Comparison of ENCODE assay signal across 1 cellular context in the genomic region with DNA sequence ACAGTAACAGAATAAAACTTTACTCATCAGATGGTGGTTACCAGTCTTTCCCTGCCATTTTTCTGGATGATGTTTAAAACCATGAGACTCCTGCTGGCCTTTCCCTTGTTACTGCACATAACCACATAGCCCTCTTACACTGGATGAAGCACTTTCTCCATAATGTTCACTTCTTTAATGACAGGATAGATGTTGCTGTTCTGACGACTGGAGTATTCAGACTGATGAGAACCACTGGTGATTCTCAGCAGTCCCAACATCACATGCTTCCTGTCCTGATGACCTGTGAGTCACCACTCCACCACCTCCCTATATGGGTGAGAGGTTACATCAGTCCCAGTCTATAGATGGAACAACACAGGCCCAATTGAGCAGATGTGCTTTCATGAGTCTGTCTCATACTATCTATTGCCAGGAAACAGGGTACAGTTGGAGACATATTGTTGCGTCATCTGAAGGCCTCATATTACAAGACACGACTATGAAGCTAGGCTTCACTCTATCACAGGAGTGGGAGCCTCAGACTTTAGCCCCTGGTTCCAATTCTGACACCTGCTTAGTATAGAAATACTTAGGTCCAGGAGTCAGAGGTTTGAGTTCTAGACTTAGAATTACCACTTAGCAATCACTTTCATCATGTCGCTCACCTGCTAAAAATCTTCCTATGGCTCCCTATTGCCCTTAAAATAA.
A peak's percentile ranks its signal among the peaks of the same experiment; 100 is the strongest.
TF ChIP-seq lines count a peak whose summit lies in the region.

No MANE protein-coding gene starts in this region.

TF ChIP-seq in K562, 482 proteins besides CTCF, POLR2A, EP300 and RAD21 (continued from another document and continues in another):
- TF ChIP-seq, protein P1, sequence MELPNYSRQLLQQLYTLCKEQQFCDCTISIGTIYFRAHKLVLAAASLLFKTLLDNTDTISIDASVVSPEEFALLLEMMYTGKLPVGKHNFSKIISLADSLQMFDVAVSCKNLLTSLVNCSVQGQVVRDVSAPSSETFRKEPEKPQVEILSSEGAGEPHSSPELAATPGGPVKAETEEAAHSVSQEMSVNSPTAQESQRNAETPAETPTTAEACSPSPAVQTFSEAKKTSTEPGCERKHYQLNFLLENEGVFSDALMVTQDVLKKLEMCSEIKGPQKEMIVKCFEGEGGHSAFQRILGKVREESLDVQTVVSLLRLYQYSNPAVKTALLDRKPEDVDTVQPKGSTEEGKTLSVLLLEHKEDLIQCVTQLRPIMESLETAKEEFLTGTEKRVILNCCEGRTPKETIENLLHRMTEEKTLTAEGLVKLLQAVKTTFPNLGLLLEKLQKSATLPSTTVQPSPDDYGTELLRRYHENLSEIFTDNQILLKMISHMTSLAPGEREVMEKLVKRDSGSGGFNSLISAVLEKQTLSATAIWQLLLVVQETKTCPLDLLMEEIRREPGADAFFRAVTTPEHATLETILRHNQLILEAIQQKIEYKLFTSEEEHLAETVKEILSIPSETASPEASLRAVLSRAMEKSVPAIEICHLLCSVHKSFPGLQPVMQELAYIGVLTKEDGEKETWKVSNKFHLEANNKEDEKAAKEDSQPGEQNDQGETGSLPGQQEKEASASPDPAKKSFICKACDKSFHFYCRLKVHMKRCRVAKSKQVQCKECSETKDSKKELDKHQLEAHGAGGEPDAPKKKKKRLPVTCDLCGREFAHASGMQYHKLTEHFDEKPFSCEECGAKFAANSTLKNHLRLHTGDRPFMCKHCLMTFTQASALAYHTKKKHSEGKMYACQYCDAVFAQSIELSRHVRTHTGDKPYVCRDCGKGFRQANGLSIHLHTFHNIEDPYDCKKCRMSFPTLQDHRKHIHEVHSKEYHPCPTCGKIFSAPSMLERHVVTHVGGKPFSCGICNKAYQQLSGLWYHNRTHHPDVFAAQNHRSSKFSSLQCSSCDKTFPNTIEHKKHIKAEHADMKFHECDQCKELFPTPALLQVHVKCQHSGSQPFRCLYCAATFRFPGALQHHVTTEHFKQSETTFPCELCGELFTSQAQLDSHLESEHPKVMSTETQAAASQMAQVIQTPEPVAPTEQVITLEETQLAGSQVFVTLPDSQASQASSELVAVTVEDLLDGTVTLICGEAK (IDR thresholded peaks at IDR 0.05), result 0 out of 2 replicates have a peak, but pooled peaks have one; percentile 28
- TF ChIP-seq, protein P1 (CRISPR knock-in tag; IDR thresholded peaks at IDR 0.05), result no peak
- TF ChIP-seq CBFA2T3 (IDR thresholded peaks at IDR 0.05) (peak; percentile 26), ETV5 (CRISPR knock-in tag; IDR thresholded peaks at IDR 0.05; ENCODE audit: low read depth) (peak; percentile 30; the same call in 1 of the 2 replicates), DDX20 (tag; IDR thresholded peaks at IDR 0.05; ENCODE audit: low read depth) (0 out of 2 replicates have a peak, but pooled peaks have one; percentile 22), TRIM24 (IDR thresholded peaks at IDR 0.05) (peak; percentile 89 to 90), RFX1 (IDR thresholded peaks at IDR 0.05) (0 out of 2 replicates have a peak, but pooled peaks have one; percentile 23), ATF7 (IDR thresholded peaks at IDR 0.05) (peak; percentile 88), TBL1XR1 (IDR thresholded peaks at IDR 0.05; ENCODE audit: low read length in 2 of 2) (no peak), NFRKB (IDR thresholded peaks at IDR 0.05; ENCODE audit: low read depth) (0 out of 2 replicates have a peak, but pooled peaks have one; percentile 85), PCBP1 (IDR thresholded peaks at IDR 0.05; ENCODE audit: low read depth, low read length, poor library complexity, severe bottlenecking) (no peak), EHMT2 (IDR thresholded peaks at IDR 0.05) (peak; percentile 69; the same call in 1 of the 2 replicates), BRD9 (IDR thresholded peaks at IDR 0.05; ENCODE audit: low read depth, partially characterized antibody) (peak; percentile 39), SRSF1 (IDR thresholded peaks at IDR 0.05; ENCODE audit: low read depth, low read length) (no peak), ARID1B (IDR thresholded peaks at IDR 0.05) (peak; percentile 66), NR2C2 (CRISPR knock-in tag; IDR thresholded peaks at IDR 0.05) (peak; percentile 58; the same call in 1 of the 2 replicates), NR2C2 (tag; IDR thresholded peaks at IDR 0.05) (peak; percentile 93), ZNF561 (CRISPR knock-in tag; conservative IDR thresholded peaks at IDR 0.05) (no peak), SMAD2 (IDR thresholded peaks at IDR 0.05; ENCODE audit: low read depth, low read length) (no peak), RNF2 (IDR thresholded peaks at IDR 0.05) (peak; percentile 53; the same call in 1 of the 2 replicates), POLR2B (IDR thresholded peaks at IDR 0.05; ENCODE audit: low read depth, partially characterized antibody) (no peak), LCOR (CRISPR knock-in tag; IDR thresholded peaks at IDR 0.05) (peak; percentile 27; the same call in 1 of the 2 replicates), GABPA (tag; conservative IDR thresholded peaks at IDR 0.05; ENCODE audit: low read depth) (peak; percentile 33; the same call in 1 of the 2 replicates), HOXB6 (CRISPR knock-in tag; IDR thresholded peaks at IDR 0.05; ENCODE audit: borderline replicate concordance) (no peak), XRCC4 (IDR thresholded peaks at IDR 0.05; ENCODE audit: extremely low read depth, insufficient read depth, insufficient read length) (no peak), MCM5 (IDR thresholded peaks at IDR 0.05; ENCODE audit: low read depth) (no peak), ZKSCAN8 (CRISPR knock-in tag; IDR thresholded peaks at IDR 0.05) (peak; percentile 72; the same call in 1 of the 2 replicates), RUNX1 (IDR thresholded peaks at IDR 0.05; ENCODE audit: low read depth) (no peak), POLR2H (tag; IDR thresholded peaks at IDR 0.05; ENCODE audit: low read depth) (peak; percentile 85), FOXJ2 (tag; IDR thresholded peaks at IDR 0.05) (peak; percentile 75), NEUROD1 (IDR thresholded peaks at IDR 0.05; ENCODE audit: borderline replicate concordance, low read depth, low read length, partially characterized antibody) (peak; percentile 39), ZNF311 (CRISPR knock-in tag; IDR thresholded peaks at IDR 0.05) (peak; percentile 51; the same call in 1 of the 2 replicates), ATF1 (CRISPR knock-in tag; IDR thresholded peaks at IDR 0.05) (no peak), ATF1 (tag; IDR thresholded peaks at IDR 0.05) (peak; percentile 44; the same call in 1 of the 2 replicates), FOXK2 (conservative IDR thresholded peaks at IDR 0.05 in 1 of 2, IDR thresholded peaks at IDR 0.05 in 1 of 2; ENCODE audit: low read depth in 2 of 2) (peak; percentile 30 to 54; a peak in 2 of 4 replicates), ZNF584 (CRISPR knock-in tag; IDR thresholded peaks at IDR 0.05; ENCODE audit: low read depth) (0 out of 2 replicates have a peak, but pooled peaks have one; percentile 83), ZNF274 (IDR thresholded peaks at IDR 0.05; ENCODE audit: borderline replicate concordance, low read depth, low read length) (no peak), DNMT1 (IDR thresholded peaks at IDR 0.05) (no peak), NR2C1 (IDR thresholded peaks at IDR 0.05) (peak; percentile 74), NR2C1 (tag; IDR thresholded peaks at IDR 0.05) (peak; percentile 90), FOSL1 (tag; conservative IDR thresholded peaks at IDR 0.05) (peak; percentile 97), HDAC2 (IDR thresholded peaks at IDR 0.05) (peak; percentile 47; the same call in 1 of the 2 replicates)
- TF ChIP-seq, protein P2, sequence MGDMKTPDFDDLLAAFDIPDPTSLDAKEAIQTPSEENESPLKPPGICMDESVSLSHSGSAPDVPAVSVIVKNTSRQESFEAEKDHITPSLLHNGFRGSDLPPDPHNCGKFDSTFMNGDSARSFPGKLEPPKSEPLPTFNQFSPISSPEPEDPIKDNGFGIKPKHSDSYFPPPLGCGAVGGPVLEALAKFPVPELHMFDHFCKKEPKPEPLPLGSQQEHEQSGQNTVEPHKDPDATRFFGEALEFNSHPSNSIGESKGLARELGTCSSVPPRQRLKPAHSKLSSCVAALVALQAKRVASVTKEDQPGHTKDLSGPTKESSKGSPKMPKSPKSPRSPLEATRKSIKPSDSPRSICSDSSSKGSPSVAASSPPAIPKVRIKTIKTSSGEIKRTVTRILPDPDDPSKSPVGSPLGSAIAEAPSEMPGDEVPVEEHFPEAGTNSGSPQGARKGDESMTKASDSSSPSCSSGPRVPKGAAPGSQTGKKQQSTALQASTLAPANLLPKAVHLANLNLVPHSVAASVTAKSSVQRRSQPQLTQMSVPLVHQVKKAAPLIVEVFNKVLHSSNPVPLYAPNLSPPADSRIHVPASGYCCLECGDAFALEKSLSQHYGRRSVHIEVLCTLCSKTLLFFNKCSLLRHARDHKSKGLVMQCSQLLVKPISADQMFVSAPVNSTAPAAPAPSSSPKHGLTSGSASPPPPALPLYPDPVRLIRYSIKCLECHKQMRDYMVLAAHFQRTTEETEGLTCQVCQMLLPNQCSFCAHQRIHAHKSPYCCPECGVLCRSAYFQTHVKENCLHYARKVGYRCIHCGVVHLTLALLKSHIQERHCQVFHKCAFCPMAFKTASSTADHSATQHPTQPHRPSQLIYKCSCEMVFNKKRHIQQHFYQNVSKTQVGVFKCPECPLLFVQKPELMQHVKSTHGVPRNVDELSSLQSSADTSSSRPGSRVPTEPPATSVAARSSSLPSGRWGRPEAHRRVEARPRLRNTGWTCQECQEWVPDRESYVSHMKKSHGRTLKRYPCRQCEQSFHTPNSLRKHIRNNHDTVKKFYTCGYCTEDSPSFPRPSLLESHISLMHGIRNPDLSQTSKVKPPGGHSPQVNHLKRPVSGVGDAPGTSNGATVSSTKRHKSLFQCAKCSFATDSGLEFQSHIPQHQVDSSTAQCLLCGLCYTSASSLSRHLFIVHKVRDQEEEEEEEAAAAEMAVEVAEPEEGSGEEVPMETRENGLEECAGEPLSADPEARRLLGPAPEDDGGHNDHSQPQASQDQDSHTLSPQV (IDR thresholded peaks at IDR 0.05), result peak; percentile 64; the same call in 1 of the 2 replicates
- TF ChIP-seq, protein P3, sequence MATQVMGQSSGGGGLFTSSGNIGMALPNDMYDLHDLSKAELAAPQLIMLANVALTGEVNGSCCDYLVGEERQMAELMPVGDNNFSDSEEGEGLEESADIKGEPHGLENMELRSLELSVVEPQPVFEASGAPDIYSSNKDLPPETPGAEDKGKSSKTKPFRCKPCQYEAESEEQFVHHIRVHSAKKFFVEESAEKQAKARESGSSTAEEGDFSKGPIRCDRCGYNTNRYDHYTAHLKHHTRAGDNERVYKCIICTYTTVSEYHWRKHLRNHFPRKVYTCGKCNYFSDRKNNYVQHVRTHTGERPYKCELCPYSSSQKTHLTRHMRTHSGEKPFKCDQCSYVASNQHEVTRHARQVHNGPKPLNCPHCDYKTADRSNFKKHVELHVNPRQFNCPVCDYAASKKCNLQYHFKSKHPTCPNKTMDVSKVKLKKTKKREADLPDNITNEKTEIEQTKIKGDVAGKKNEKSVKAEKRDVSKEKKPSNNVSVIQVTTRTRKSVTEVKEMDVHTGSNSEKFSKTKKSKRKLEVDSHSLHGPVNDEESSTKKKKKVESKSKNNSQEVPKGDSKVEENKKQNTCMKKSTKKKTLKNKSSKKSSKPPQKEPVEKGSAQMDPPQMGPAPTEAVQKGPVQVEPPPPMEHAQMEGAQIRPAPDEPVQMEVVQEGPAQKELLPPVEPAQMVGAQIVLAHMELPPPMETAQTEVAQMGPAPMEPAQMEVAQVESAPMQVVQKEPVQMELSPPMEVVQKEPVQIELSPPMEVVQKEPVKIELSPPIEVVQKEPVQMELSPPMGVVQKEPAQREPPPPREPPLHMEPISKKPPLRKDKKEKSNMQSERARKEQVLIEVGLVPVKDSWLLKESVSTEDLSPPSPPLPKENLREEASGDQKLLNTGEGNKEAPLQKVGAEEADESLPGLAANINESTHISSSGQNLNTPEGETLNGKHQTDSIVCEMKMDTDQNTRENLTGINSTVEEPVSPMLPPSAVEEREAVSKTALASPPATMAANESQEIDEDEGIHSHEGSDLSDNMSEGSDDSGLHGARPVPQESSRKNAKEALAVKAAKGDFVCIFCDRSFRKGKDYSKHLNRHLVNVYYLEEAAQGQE (CRISPR knock-in tag; IDR thresholded peaks at IDR 0.05; ENCODE audit: low read depth), result no peak
- TF ChIP-seq, protein P4, sequence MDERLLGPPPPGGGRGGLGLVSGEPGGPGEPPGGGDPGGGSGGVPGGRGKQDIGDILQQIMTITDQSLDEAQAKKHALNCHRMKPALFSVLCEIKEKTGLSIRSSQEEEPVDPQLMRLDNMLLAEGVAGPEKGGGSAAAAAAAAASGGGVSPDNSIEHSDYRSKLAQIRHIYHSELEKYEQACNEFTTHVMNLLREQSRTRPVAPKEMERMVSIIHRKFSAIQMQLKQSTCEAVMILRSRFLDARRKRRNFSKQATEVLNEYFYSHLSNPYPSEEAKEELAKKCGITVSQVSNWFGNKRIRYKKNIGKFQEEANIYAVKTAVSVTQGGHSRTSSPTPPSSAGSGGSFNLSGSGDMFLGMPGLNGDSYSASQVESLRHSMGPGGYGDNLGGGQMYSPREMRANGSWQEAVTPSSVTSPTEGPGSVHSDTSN (CRISPR knock-in tag; IDR thresholded peaks at IDR 0.05; ENCODE audit: low read depth), result no peak
- TF ChIP-seq, protein P4 (tag; conservative IDR thresholded peaks at IDR 0.05; ENCODE audit: low read depth), result no peak
